ENCODE assay signal across 16 cellular contexts in the genomic region with DNA sequence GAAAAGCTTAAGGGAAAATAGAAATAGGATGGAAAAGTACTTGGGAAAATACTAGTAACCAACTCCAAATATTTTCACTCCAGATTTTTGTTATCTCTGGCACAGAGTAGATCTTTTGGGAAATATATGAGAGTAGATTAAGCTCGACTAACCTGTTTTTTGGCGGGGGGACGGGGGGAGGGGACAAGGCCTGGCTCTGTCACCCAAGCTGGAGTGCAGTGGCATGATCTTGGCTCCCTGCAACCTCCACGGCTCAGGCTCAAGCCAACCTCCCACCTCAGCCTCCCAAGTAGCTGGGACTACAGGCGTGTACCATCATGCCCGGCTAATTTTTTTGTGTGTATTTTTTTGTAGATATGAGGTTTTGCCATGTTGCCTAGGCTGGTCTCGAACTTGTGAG.
"Had no signal": no experiment of that assay in that cellular context is flagged by ENCODE, and none has a peak within 500 bp of the region (broad histone marks: within the 10 kb centered on the region; RNA-seq: fewer than 3 reads in every experiment).

No MANE protein-coding gene starts in this region.

- H3K9me3 Mint-ChIP-seq: activated naive CD4-positive, alpha-beta T cell treated with anti-CD3 and anti-CD28 coated beads, Interleukin-2, amount 10 ng/mL, durations not matched to agents 7 days and 5 days; activated T-helper 2 cell treated with anti-CD3 and anti-CD28 coated beads, Interferon-gamma antibody, Interleukin-2, Interleukin-4, amounts not matched to agents 10 μg/mL and 5 μg/mL and 100 μg/mL, durations not matched to agents 14 hours and 24 hours and 36 hours; endodermal cell had no signal

- ATAC-seq: activated CD4-positive, alpha-beta T cell treated with anti-CD3 and anti-CD28 coated beads for 36 hours; lower lobe of right lung; sciatic nerve had no signal

- H3K36me3 ChIP-seq: lower lobe of right lung had no signal

- H3K4me3 Mint-ChIP-seq: activated CD4-positive, alpha-beta T cell treated with anti-CD3 and anti-CD28 coated beads for 36 hours; activated naive CD4-positive, alpha-beta T cell treated with anti-CD3 and anti-CD28 coated beads, Interleukin-2, amount 10 ng/mL, durations not matched to agents 7 days and 5 days; endodermal cell had no signal

- DNase-seq: activated CD4-positive, alpha-beta T cell treated with anti-CD3 and anti-CD28 coated beads for 36 hours; activated naive CD4-positive, alpha-beta T cell treated with anti-CD3 and anti-CD28 coated beads, Interleukin-2, amount 10 ng/mL, durations not matched to agents 7 days and 5 days; amygdala; endodermal cell; erythroblast; hippocampal formation; lower lobe of right lung; midbrain; occipital lobe; stimulated activated CD4-positive, alpha-beta T cell treated with anti-CD3 and anti-CD28 coated beads, Interleukin-12 subunit alpha, Interleukin-12 subunit beta, amount 100 ng/mL, for 4 hours; stimulated activated naive CD4-positive, alpha-beta T cell treated with Interleukin-2 at 50 U/mL for 16 hours; SW 1271; T-helper 9 cell had no signal

- H3K9me3 ChIP-seq: lower lobe of right lung had no signal

- H3K4me3 ChIP-seq: lower lobe of right lung had no signal

- H3K27ac ChIP-seq: lower lobe of right lung had no signal

- H3K27ac Mint-ChIP-seq: activated CD4-positive, alpha-beta T cell treated with anti-CD3 and anti-CD28 coated beads for 36 hours; activated naive CD4-positive, alpha-beta T cell treated with anti-CD3 and anti-CD28 coated beads, Interleukin-2, amount 10 ng/mL, durations not matched to agents 7 days and 5 days; activated T-helper 2 cell treated with anti-CD3 and anti-CD28 coated beads, Interferon-gamma antibody, Interleukin-2, Interleukin-4, amounts not matched to agents 10 μg/mL and 5 μg/mL and 100 μg/mL, durations not matched to agents 14 hours and 24 hours and 36 hours; endodermal cell; progenitor cell of endocrine pancreas had no signal

- H3K27me3 Mint-ChIP-seq: activated CD4-positive, alpha-beta T cell treated with anti-CD3 and anti-CD28 coated beads for 36 hours; activated naive CD4-positive, alpha-beta T cell treated with anti-CD3 and anti-CD28 coated beads, Interleukin-2, amount 10 ng/mL, durations not matched to agents 7 days and 5 days; progenitor cell of endocrine pancreas had no signal
